Comparison of ENCODE assay signal across 1 cellular context in genomic region chr10:96697026-96697425, GRCh38.
TF ChIP-seq lines count a peak whose summit lies in the region.

No MANE protein-coding gene starts in this region.

TF ChIP-seq in K562, 482 proteins besides CTCF, POLR2A, EP300 and RAD21:
- TF ChIP-seq SMAD4 (CRISPR knock-in tag; conservative IDR thresholded peaks at IDR 0.05) = no peak
- no peak for TF ChIP-seq JUN (IDR thresholded peaks at IDR 0.05; ENCODE audit: borderline replicate concordance, low read depth, low read length)
- TF ChIP-seq JUN (CRISPR knock-in tag; IDR thresholded peaks at IDR 0.05; ENCODE audit: borderline replicate concordance) = no peak
- no peak for TF ChIP-seq ZNF395 (CRISPR knock-in tag; IDR thresholded peaks at IDR 0.05)
- TF ChIP-seq ZBTB12 (CRISPR knock-in tag; IDR thresholded peaks at IDR 0.05) = no peak
TF ChIP-seq in K562: peak in this region for 0.
